ENCODE assay signal across 8 cellular contexts in the genomic region with DNA sequence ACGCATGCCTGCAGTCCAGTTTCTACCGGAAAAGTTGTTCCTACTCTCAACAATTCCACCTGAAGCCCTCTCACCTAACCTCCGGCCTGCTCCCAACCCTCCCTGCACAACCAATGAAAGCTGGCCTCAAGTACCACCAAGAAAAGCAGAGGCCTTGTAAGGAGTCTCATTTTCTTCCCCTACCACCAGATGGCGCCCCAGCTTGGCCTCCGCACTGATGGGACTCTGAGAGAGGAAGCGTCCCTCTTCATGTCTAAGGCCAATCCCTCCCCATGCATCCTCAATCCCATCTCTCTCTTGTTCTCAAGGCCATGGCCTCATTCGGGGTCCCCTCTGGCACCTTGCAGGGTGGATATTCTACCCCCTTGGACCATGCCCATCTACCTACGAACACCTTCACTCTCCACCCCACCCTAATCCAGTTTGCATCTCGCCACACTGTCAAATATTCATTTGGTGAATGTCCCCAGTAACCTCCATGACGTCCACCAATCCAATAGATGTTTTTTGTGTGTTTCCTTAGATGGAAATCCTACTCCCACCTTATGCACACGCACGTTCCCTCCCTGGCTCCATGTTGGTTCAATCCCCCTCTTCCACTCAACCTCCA.
DNase-seq lines count a peak whose midpoint lies in the region; ATAC-seq and TF ChIP-seq lines count a peak whose summit lies in the region.

No MANE protein-coding gene starts in this region.

- H3K4me3 ChIP-seq in cardiac fibroblast (replicated peaks in 1 of 2; ENCODE audit: low read depth in 2 of 2, low read length in 2 of 2), result no peak overlapping the region
- no peak overlapping the region for H3K4me3 ChIP-seq in lower lobe of right lung

- no peak overlapping the region for H3K27ac ChIP-seq in VCaP
- no peak overlapping the region for H3K27ac ChIP-seq in lower lobe of right lung

- no peaks in the 10 kb centered on the region for H3K36me3 ChIP-seq in lower lobe of right lung

- H3K27me3 ChIP-seq in lower lobe of right lung (ENCODE audit: low read depth), result peaks cover 6% of the 10 kb centered on the region

- H3K9me3 ChIP-seq in lower lobe of right lung, result no peaks in the 10 kb centered on the region

- DNase-seq in DMS53 treated with DMSO at 0.1 percent for 48 hours (lab: John Stamatoyannopoulos, UW; ENCODE audit: unreplicated experiment), result peak; percentile 7
- peak; percentile 22 to 31 for DNase-seq in cardiac fibroblast (ENCODE audit: low read depth in 2 of 2)
- peak; percentile 73 for DNase-seq in lower lobe of right lung
- peak; percentile 30 to 31 for DNase-seq in stimulated activated CD8-positive, alpha-beta memory T cell treated with anti-CD3 and anti-CD28 coated beads, Interleukin-2, amount 100 ng/mL, for 48 hours (ENCODE audit: low read depth in 2 of 2)
- no peak for DNase-seq in GM19238 (ENCODE audit: insufficient read length, low spot score)

- TF ChIP-seq CTCF in LNCAP (IDR thresholded peaks at IDR 0.05), result peak; percentile 78
- peak; percentile 84 for TF ChIP-seq CTCF in VCaP (conservative IDR thresholded peaks at IDR 0.05)
- TF ChIP-seq CTCF in cardiac fibroblast (IDR thresholded peaks at IDR 0.05; ENCODE audit: low read depth, low read length), result peak; percentile 26
- TF ChIP-seq CTCF in lower lobe of right lung (IDR thresholded peaks at IDR 0.05), result peak; percentile 73

- intact Hi-C loops in lower lobe of right lung (cut with DNase I), result no loop called here

- ATAC-seq in lower lobe of right lung, result peak; percentile 68 to 79
- no peak for ATAC-seq in HG02870 (IDR thresholded peaks at IDR 0.05; ENCODE audit: unreplicated experiment)

- no peaks in the 10 kb centered on the region for H3K4me1 ChIP-seq in lower lobe of right lung

Comparison
In these comparisons a context has a peak if more than half of its experiments do, and no peak if none do; other contexts are left out.
1. CTCF ChIP-seq: peak in every context shown above with its lines; median percentile 84 in VCaP; 78 in LNCAP; 73 in lower lobe of right lung; 26 in cardiac fibroblast.